8 cellular contexts compared by ENCODE assay signal in the genomic region with DNA sequence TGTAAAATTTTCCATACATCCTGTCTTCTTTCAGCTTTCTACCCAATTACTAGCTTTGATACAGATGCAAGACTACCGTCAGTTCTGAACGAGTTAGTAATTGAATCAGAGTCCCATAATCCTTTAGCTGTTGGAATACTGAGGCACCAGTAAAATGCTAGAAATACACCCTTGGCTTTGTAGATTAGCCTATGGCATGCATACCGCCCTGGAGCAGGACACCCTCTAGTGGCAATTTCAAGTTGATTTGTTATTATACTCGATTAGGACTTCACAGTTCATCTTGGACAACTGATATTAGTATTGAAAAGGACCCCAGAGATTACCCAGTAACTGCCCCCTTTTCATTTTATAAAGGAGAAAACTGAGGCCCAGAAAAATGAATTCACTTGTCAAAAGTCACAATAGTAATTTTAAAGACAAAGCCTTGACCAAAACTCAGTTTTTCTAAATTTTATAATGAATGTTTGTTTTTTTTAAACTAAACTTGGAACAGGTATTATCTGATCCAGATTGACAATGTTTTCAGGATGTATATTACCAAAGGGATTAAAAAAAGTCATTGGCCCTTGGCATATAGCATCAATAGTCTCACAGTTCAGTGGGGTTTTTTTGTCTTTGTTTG. TPM values are rescaled to one million over a fixed set of nuclear protein-coding genes. Genes with fewer than 3 reads are reported as not detected.
DNase-seq lines count a peak whose midpoint lies in the region; ATAC-seq and TF ChIP-seq lines count a peak whose summit lies in the region.

No MANE protein-coding gene starts in this region.

- H3K4ac ChIP-seq in neuronal stem cell (ENCODE audit: low read length) = no peak overlapping the region

- H3K9me3 ChIP-seq in osteoblast (ENCODE audit: low read depth, low read length) (no peaks in the 10 kb centered on the region), neuronal stem cell (replicated peaks in 1 of 2; ENCODE audit: control insufficient read depth in 2 of 2, insufficient read depth in 1 of 2, low read depth in 1 of 2, low read length in 2 of 2) (no peaks in the 10 kb centered on the region)

- no peak overlapping the region for H2BK5ac ChIP-seq in neuronal stem cell (ENCODE audit: low read length)

- H4K91ac ChIP-seq in neuronal stem cell (ENCODE audit: low read depth, low read length, poor library complexity) = no peak overlapping the region

- ATAC-seq in HG03097 (IDR thresholded peaks at IDR 0.05; ENCODE audit: low FRiP score, unreplicated experiment) = peak; percentile 55

- H4K20me1 ChIP-seq in osteoblast (ENCODE audit: insufficient read depth, low read length) = peaks cover 66% of the 10 kb centered on the region

- H4K8ac ChIP-seq in neuronal stem cell (ENCODE audit: low read depth, low read length) = no peak overlapping the region

- no peak overlapping the region for H3K23ac ChIP-seq in neuronal stem cell (ENCODE audit: low read depth, low read length, poor library complexity)

- H3K36me3 ChIP-seq in osteoblast (ENCODE audit: insufficient read depth, low read length) = peaks cover 5% of the 10 kb centered on the region
- peaks cover 0 to 12% of the 10 kb centered on the region in 2 donors for H3K36me3 ChIP-seq in neuronal stem cell (replicated peaks in 1 of 2; ENCODE audit: control insufficient read depth in 2 of 2, insufficient read depth in 2 of 2, low read length in 2 of 2)

- H3K4me1 ChIP-seq in osteoblast (ENCODE audit: insufficient read depth, low read length) (no peaks in the 10 kb centered on the region), neuronal stem cell (ENCODE audit: control insufficient read depth in 2 of 2, insufficient read depth in 1 of 2, low read depth in 1 of 2, low read length in 2 of 2) (no peaks in the 10 kb centered on the region)

- no CpG with 5 or more reads among the region's 4 CpGs for WGBS in neuronal stem cell (ENCODE audit: extremely low coverage in 2 of 2, insufficient read length in 2 of 2, insufficient replicate concordance in 1 of 2), 2 donors

- peaks cover 89% of the 10 kb centered on the region for H3K79me2 ChIP-seq in osteoblast (ENCODE audit: insufficient read depth, low read length)

- H3K4me2 ChIP-seq in osteoblast (ENCODE audit: insufficient read depth, low read length) (no peak overlapping the region), neuronal stem cell (ENCODE audit: insufficient read depth, low read length, poor library complexity, severe bottlenecking) (no peak overlapping the region)

- no peak overlapping the region for H2BK120ac ChIP-seq in neuronal stem cell (ENCODE audit: low read depth, low read length)

- H3K27ac ChIP-seq in osteoblast (ENCODE audit: low read depth, low read length) (no peak overlapping the region), neuronal stem cell (replicated peaks; ENCODE audit: low read length) (no peak overlapping the region)

- H3K9ac ChIP-seq in neuronal stem cell (ENCODE audit: low read depth, low read length, poor library complexity) = no peak overlapping the region

- H3K79me1 ChIP-seq in neuronal stem cell (ENCODE audit: low read depth, low read length) = no peaks in the 10 kb centered on the region

- no peak overlapping the region for H2BK12ac ChIP-seq in neuronal stem cell (ENCODE audit: low read length)

- no peak overlapping the region for H2AK5ac ChIP-seq in neuronal stem cell (ENCODE audit: low read depth, low read length)

- H3K27me3 ChIP-seq in osteoblast (ENCODE audit: insufficient read depth, low read length) (no peaks in the 10 kb centered on the region), neuronal stem cell (ENCODE audit: control insufficient read depth in 3 of 3, insufficient read depth in 3 of 3, low read depth in 1 of 3, low read length in 3 of 3) (no peaks in the 10 kb centered on the region)

- no peak overlapping the region for H3K14ac ChIP-seq in neuronal stem cell (ENCODE audit: low read length)

- peak; percentile 71 for TF ChIP-seq CTCF in osteoblast (IDR thresholded peaks at IDR 0.05; ENCODE audit: extremely low read depth, low read depth, low read length)

- H2AFZ ChIP-seq in osteoblast (ENCODE audit: low read length) = no peak overlapping the region
- no peak overlapping the region for H2AFZ ChIP-seq in neuronal stem cell (ENCODE audit: low read length)

- H2BK15ac ChIP-seq in neuronal stem cell (ENCODE audit: low read length) = no peak overlapping the region

- DNase-seq in activated CD8-positive, alpha-beta memory T cell treated with anti-CD3 and anti-CD28 coated beads for 4 hours (ENCODE audit: low read depth in 2 of 2) = peak; percentile 6 to 19
- DNase-seq in activated CD8-positive, alpha-beta memory T cell treated with anti-CD3 and anti-CD28 coated beads, Interleukin-2, amount 50 U/mL, for 48 hours = no peak
- DNase-seq in NCI-H69 (lab: John Stamatoyannopoulos, UW) = peak; percentile 80
- DNase-seq in activated CD8-positive, alpha-beta memory T cell treated with anti-CD3 and anti-CD28 coated beads, Interleukin-2, amount 50 U/mL, for 1 hour (ENCODE audit: extremely low read depth) = peak; percentile 5
- peak; percentile 55 for DNase-seq in fibroblast of the conjunctiva (ENCODE audit: low read depth)
- DNase-seq in osteoblast (ENCODE audit: insufficient read length, low spot score, missing footprints) = peak; percentile 58
- no peak for DNase-seq in neuronal stem cell (ENCODE audit: low spot score)

- H3K4me3 ChIP-seq in osteoblast (ENCODE audit: insufficient read depth, low read length) (no peak overlapping the region), neuronal stem cell (ENCODE audit: low read length in 2 of 2) (no peak overlapping the region)

- no peak overlapping the region for H3K18ac ChIP-seq in neuronal stem cell (ENCODE audit: low read length)

RNA-seq across cellular contexts. Expression of gene KIAA1549L, which starts 46.1 kb away (rescaled TPM):
- total RNA-seq in osteoblast = 3.6 and 10.9 TPM in 2 replicates
- 1.5 TPM for polyA plus RNA-seq in neuronal stem cell (2013, experiment 1 of 2)
- 1.6 TPM for polyA plus RNA-seq in neuronal stem cell (2013, experiment 2 of 2)

Comparison
In these comparisons a context has a peak if more than half of its experiments do, and no peak if none do; other contexts are left out.
1. DNase-seq: peak in activated CD8-positive, alpha-beta memory T cell treated with anti-CD3 and anti-CD28 coated beads for 4 hours (2 of 2), NCI-H69 (single experiment), activated CD8-positive, alpha-beta memory T cell treated with anti-CD3 and anti-CD28 coated beads, Interleukin-2, amount 50 U/mL, for 1 hour (single experiment), fibroblast of the conjunctiva (single experiment) and osteoblast (single experiment); none in activated CD8-positive, alpha-beta memory T cell treated with anti-CD3 and anti-CD28 coated beads, Interleukin-2, amount 50 U/mL, for 48 hours (single experiment) and neuronal stem cell (single experiment).